ENCODE assay signal across 21 cellular contexts in genomic region chr9:15238646-15239045, GRCh38.
DNase-seq lines count a peak whose midpoint lies in the region; FAIRE-seq and TF ChIP-seq lines count a peak whose summit lies in the region.
"Had no signal": no experiment of that assay in that cellular context is flagged by ENCODE, and none has a peak within 500 bp of the region (broad histone marks: within the 10 kb centered on the region; RNA-seq: fewer than 3 reads in every experiment).

No MANE protein-coding gene starts in this region.

- intact Hi-C loops in uterus (cut with DNase I; ENCODE audit: low total_unique reads): no loop called here

- no peak for TF ChIP-seq POLR2A in uterus (IDR thresholded peaks at IDR 0.05)
- no peak for TF ChIP-seq POLR2A in H54 (IDR thresholded peaks at IDR 0.05; ENCODE audit: low read depth, low read length)

- H3K27me3 ChIP-seq in uterus: no peaks in the 10 kb centered on the region

- H3K27me3 Mint-ChIP-seq in chondrocyte (ENCODE audit: low read depth) (no peaks in the 10 kb centered on the region), osteocyte (ENCODE audit: unreplicated experiment) (no peaks in the 10 kb centered on the region)
- H3K27me3 Mint-ChIP-seq: CD4-positive, alpha-beta T cell had no signal

- peak; percentile 9 for DNase-seq in DMS79 (lab: John Stamatoyannopoulos, UW)
- DNase-seq in DMS79 treated with DMSO at 0.1 percent for 48 hours (lab: John Stamatoyannopoulos, UW): no peak
- no peak for DNase-seq in chondrocyte (ENCODE audit: low spot score)
- DNase-seq in osteocyte (ENCODE audit: extremely low spot score, unreplicated experiment): no peak
- DNase-seq in uterus: no peak
- DNase-seq in H54 (ENCODE audit: insufficient read length, low spot score): no peak
- no peak for DNase-seq in GM19239 (ENCODE audit: insufficient read length, low spot score)
- DNase-seq: AML-193; Caco-2; CD4-positive, alpha-beta T cell; DMS153; DND-41; EL; GM23248; HCEC 1CT had no signal

- peaks cover 72% of the 10 kb centered on the region for H3K4me1 Mint-ChIP-seq in chondrocyte (ENCODE audit: low read depth)
- peaks cover 58% of the 10 kb centered on the region for H3K4me1 Mint-ChIP-seq in osteocyte (ENCODE audit: unreplicated experiment)

- H3K9me3 Mint-ChIP-seq in chondrocyte (ENCODE audit: low read depth): peaks cover 32% of the 10 kb centered on the region
- peaks cover 38% of the 10 kb centered on the region for H3K9me3 Mint-ChIP-seq in osteocyte (ENCODE audit: unreplicated experiment)

- H3K4me1 ChIP-seq in uterus: peaks cover 0 to 3% of the 10 kb centered on the region in 2 donors
- H3K4me1 ChIP-seq: A549, Caco-2 had no signal

- no peak overlapping the region for H3K4me3 ChIP-seq in uterus
- H3K4me3 ChIP-seq: A549, GM12878, GM23248 had no signal

- H3K4me3 Mint-ChIP-seq in chondrocyte (ENCODE audit: unreplicated experiment) (no peak overlapping the region), osteocyte (ENCODE audit: unreplicated experiment) (no peak overlapping the region)
- H3K4me3 Mint-ChIP-seq: CD4-positive, alpha-beta T cell had no signal

- no peak for FAIRE-seq in H54 (lab: Jason Lieb, UNC)
- no peak for FAIRE-seq in GM19239 (lab: Jason Lieb, UNC)
- FAIRE-seq: A549, D721Med, GM12878 had no signal

- no peaks in the 10 kb centered on the region for H3K36me3 ChIP-seq in uterus

- H3K36me3 Mint-ChIP-seq in chondrocyte (ENCODE audit: low read depth) (peaks cover 20% of the 10 kb centered on the region), osteocyte (ENCODE audit: unreplicated experiment) (peaks cover 34% of the 10 kb centered on the region)

- TF ChIP-seq CTCF in chondrocyte (IDR thresholded peaks at IDR 0.05): no peak
- no peak for TF ChIP-seq CTCF in osteocyte (IDR thresholded peaks at IDR 0.05)
- no peak for TF ChIP-seq CTCF in uterus (IDR thresholded peaks at IDR 0.05)

- H3K9me3 ChIP-seq in uterus: no peaks in the 10 kb centered on the region
- H3K9me3 ChIP-seq: A549, Caco-2 had no signal

- H3K27ac Mint-ChIP-seq in chondrocyte (ENCODE audit: unreplicated experiment) (peak overlapping the region; percentile 77), osteocyte (ENCODE audit: unreplicated experiment) (peak overlapping the region; percentile 34)
- H3K27ac Mint-ChIP-seq: CD4-positive, alpha-beta T cell had no signal

- peak overlapping the region; percentile 3 to 48 for H3K27ac ChIP-seq in uterus
- H3K27ac ChIP-seq: 22Rv1, A549, C4-2B, GM23248, HL-60 had no signal
